ENCODE assay signal across 21 cellular contexts in the genomic region with DNA sequence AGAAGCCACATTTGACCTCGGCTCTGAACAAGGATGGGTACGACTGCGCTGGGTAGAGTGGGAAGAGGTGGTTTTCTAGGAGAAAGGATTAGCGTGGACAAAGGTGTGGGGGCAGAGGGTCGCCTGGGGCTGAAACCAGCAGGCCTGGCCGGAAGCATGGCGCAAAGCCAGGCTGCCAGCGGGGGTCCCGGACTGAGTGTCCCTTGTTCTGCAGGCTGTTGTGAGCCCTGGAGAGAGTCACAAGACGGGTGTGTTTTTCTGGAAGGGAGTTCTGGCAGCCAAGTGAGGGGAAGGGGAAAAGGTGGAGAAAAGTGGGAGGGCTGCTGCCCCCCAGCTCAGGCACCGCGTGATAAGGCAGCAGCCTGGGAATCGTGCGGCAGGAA.
"Had no signal": no experiment of that assay in that cellular context is flagged by ENCODE, and none has a peak within 500 bp of the region (broad histone marks: within the 10 kb centered on the region; RNA-seq: fewer than 3 reads in every experiment).

No MANE protein-coding gene starts in this region.

- H2AFZ ChIP-seq: hepatocyte had no signal

- DNase-seq: activated CD4-positive, alpha-beta T cell treated with anti-CD3 and anti-CD28 coated beads for 36 hours; activated naive CD8-positive, alpha-beta T cell treated with anti-CD3 and anti-CD28 coated beads for 36 hours; brain microvascular endothelial cell; endodermal cell; erythroblast; left lung; natural killer cell; occipital lobe; small intestine; stimulated activated CD4-positive, alpha-beta T cell treated with anti-CD3 and anti-CD28 coated beads, Interleukin-4, amount 100 ng/mL, for 24 hours; stimulated activated CD8-positive, alpha-beta memory T cell treated with anti-CD3 and anti-CD28 coated beads, Interleukin-4, amount 100 ng/mL, for 48 hours; stimulated activated naive CD8-positive, alpha-beta T cell treated with anti-CD3 and anti-CD28 coated beads, Interleukin-15, Interleukin-2, amounts not matched to agents 100 U/mL and 50 U/mL, for 24 hours; T-helper 17 cell; transverse colon; WERI-Rb-1 had no signal

- H3K4me1 Mint-ChIP-seq: activated CD4-positive, alpha-beta T cell treated with anti-CD3 and anti-CD28 coated beads for 36 hours; endodermal cell; natural killer cell; T-helper 17 cell had no signal

- H3K27ac Mint-ChIP-seq: activated CD4-positive, alpha-beta T cell treated with anti-CD3 and anti-CD28 coated beads for 36 hours; activated CD8-positive, alpha-beta T cell treated with anti-CD3 and anti-CD28 coated beads, Interleukin-2, amount 10 ng/mL, durations not matched to agents 7 days and 5 days; activated naive CD8-positive, alpha-beta T cell treated with anti-CD3 and anti-CD28 coated beads for 36 hours; activated T-helper 1 cell treated with anti-CD3 and anti-CD28 coated beads, Interleukin-12 subunit alpha, Interleukin-12 subunit beta, Interleukin-2, Interleukin-4 antibody, amounts not matched to agents 30 ng/mL and 10 ng/mL and 1 ng/mL, durations not matched to agents 14 hours and 24 hours and 36 hours; dendritic cell treated with granulocyte-macrophage colony-stimulating factor and Interleukin-4, amounts not matched to agents 40 ng/mL and 50 ng/mL, for 4 days; endodermal cell; memory B cell; natural killer cell; T-helper 17 cell had no signal

- H3K27ac ChIP-seq: brain microvascular endothelial cell, gastroesophageal sphincter, hepatocyte, left lung, transverse colon, WERI-Rb-1 had no signal

- H3K4me3 ChIP-seq: gastroesophageal sphincter, hepatocyte, left lung, transverse colon had no signal

- H3K4me2 ChIP-seq: hepatocyte had no signal

- H3K4me1 ChIP-seq: gastroesophageal sphincter, left lung, transverse colon had no signal

- H3K27me3 Mint-ChIP-seq: activated CD4-positive, alpha-beta T cell treated with anti-CD3 and anti-CD28 coated beads for 36 hours; activated naive CD8-positive, alpha-beta T cell treated with anti-CD3 and anti-CD28 coated beads for 36 hours; memory B cell had no signal

- H3K36me3 ChIP-seq: brain microvascular endothelial cell, gastroesophageal sphincter, left lung, transverse colon, WERI-Rb-1 had no signal

- H3K4me3 Mint-ChIP-seq: activated CD4-positive, alpha-beta T cell treated with anti-CD3 and anti-CD28 coated beads for 36 hours; activated CD8-positive, alpha-beta T cell treated with anti-CD3 and anti-CD28 coated beads, Interleukin-2, amount 10 ng/mL, durations not matched to agents 7 days and 5 days; activated naive CD8-positive, alpha-beta T cell treated with anti-CD3 and anti-CD28 coated beads for 36 hours; activated T-helper 1 cell treated with anti-CD3 and anti-CD28 coated beads, Interleukin-12 subunit alpha, Interleukin-12 subunit beta, Interleukin-2, Interleukin-4 antibody, amounts not matched to agents 30 ng/mL and 10 ng/mL and 1 ng/mL, durations not matched to agents 14 hours and 24 hours and 36 hours; dendritic cell treated with granulocyte-macrophage colony-stimulating factor and Interleukin-4, amounts not matched to agents 40 ng/mL and 50 ng/mL, for 4 days; endodermal cell; memory B cell; natural killer cell; T-helper 17 cell had no signal

- H3K27me3 ChIP-seq: brain microvascular endothelial cell, gastroesophageal sphincter, hepatocyte, left lung, transverse colon had no signal

- ATAC-seq: activated CD4-positive, alpha-beta T cell treated with anti-CD3 and anti-CD28 coated beads for 36 hours; activated CD8-positive, alpha-beta T cell treated with anti-CD3 and anti-CD28 coated beads, Interleukin-2, amount 10 ng/mL, durations not matched to agents 7 days and 5 days; gastroesophageal sphincter; stimulated activated naive CD8-positive, alpha-beta T cell treated with anti-CD3 and anti-CD28 coated beads, Interleukin-15, Interleukin-2, amounts not matched to agents 100 U/mL and 50 U/mL, for 24 hours; T-helper 17 cell had no signal
